Comparison of ENCODE assay signal across 23 cellular contexts in genomic region chr1:207284209-207284892, GRCh38. TPM values are rescaled to one million over a fixed set of nuclear protein-coding genes. Genes with fewer than 3 reads are reported as not detected.
DNase-seq lines count a peak whose midpoint lies in the region; ATAC-seq, FAIRE-seq and TF ChIP-seq lines count a peak whose summit lies in the region.
"Had no signal": no experiment of that assay in that cellular context is flagged by ENCODE, and none has a peak within 500 bp of the region (broad histone marks: within the 10 kb centered on the region; RNA-seq: fewer than 3 reads in every experiment).

No MANE protein-coding gene starts in this region.

- no peak overlapping the region for H3K4me3 ChIP-seq in heart left ventricle
- H3K4me3 ChIP-seq in right atrium auricular region, result no peak overlapping the region
- H3K4me3 ChIP-seq in astrocyte (ENCODE audit: insufficient read depth, low read depth, low read length), result no peak overlapping the region
- H3K4me3 ChIP-seq in lower leg skin (ENCODE audit: low read depth, poor library complexity, severe bottlenecking), result no peak overlapping the region
- H3K4me3 ChIP-seq: A549, body of pancreas, neural progenitor cell had no signal

- H3K4me1 ChIP-seq in heart left ventricle, result peaks cover 0 to 43% (median 18%) of the 10 kb centered on the region in 12 donors
- H3K4me1 ChIP-seq in right atrium auricular region, result peaks cover 0 to 8% of the 10 kb centered on the region in 2 donors
- peaks cover 15% of the 10 kb centered on the region for H3K4me1 ChIP-seq in astrocyte (ENCODE audit: insufficient read depth, low read length)
- H3K4me1 ChIP-seq: A549, neural progenitor cell had no signal

- no peaks in the 10 kb centered on the region for H3K79me2 ChIP-seq in astrocyte (ENCODE audit: insufficient read depth, low read length)

- H3K27me3 ChIP-seq in heart left ventricle (no peaks in the 10 kb centered on the region), right atrium auricular region (no peaks in the 10 kb centered on the region), astrocyte (ENCODE audit: insufficient read depth, low read length) (no peaks in the 10 kb centered on the region)
- H3K27me3 ChIP-seq: body of pancreas, neural progenitor cell had no signal

- no peaks in the 10 kb centered on the region for H4K20me1 ChIP-seq in astrocyte (ENCODE audit: insufficient read depth, low read length)

- peaks cover 55% of the 10 kb centered on the region for H3K4me1 Mint-ChIP-seq in astrocyte (ENCODE audit: low read depth, unreplicated experiment)

- no peak overlapping the region for H2AFZ ChIP-seq in astrocyte (ENCODE audit: low read depth, low read length)
- H2AFZ ChIP-seq: neural progenitor cell had no signal

- no peak overlapping the region for H3K9ac ChIP-seq in astrocyte (ENCODE audit: low read length)
- H3K9ac ChIP-seq: neural progenitor cell had no signal

- peak overlapping the region in 6 of 12 donors; percentile 16 to 51 (median 38) for H3K27ac ChIP-seq in heart left ventricle
- H3K27ac ChIP-seq in right atrium auricular region, result no peak overlapping the region
- no peak overlapping the region for H3K27ac ChIP-seq in astrocyte (ENCODE audit: low read depth, low read length)
- H3K27ac ChIP-seq: A549, body of pancreas, neural progenitor cell had no signal

- H3K36me3 Mint-ChIP-seq in astrocyte (ENCODE audit: low read depth, unreplicated experiment), result no peaks in the 10 kb centered on the region
- H3K36me3 Mint-ChIP-seq: neural progenitor cell; stimulated activated memory B cell treated with anti-CD40 and anti-IgM and Interleukin-4, amounts not matched to agents 10 μg/mL and 1 μg/mL and 100 μg/mL, for 72 hours had no signal

- intact Hi-C loops in heart left ventricle (cut with DNase I) (no loop called here), left colon (cut with DNase I, micrococcal nuclease) (no loop called here), lower leg skin (cut with DNase I; ENCODE audit: low total_unique reads) (no loop called here)

- FAIRE-seq in astrocyte (lab: Jason Lieb, UNC), result no peak
- FAIRE-seq: A549, HTR-8/SVneo had no signal

- no peaks in the 10 kb centered on the region for H3K36me3 ChIP-seq in heart left ventricle
- H3K36me3 ChIP-seq in right atrium auricular region, result no peaks in the 10 kb centered on the region
- H3K36me3 ChIP-seq in astrocyte (ENCODE audit: insufficient read depth, low read length), result no peaks in the 10 kb centered on the region
- H3K36me3 ChIP-seq: neural progenitor cell had no signal

- no peaks in the 10 kb centered on the region for H3K9me3 Mint-ChIP-seq in astrocyte (ENCODE audit: unreplicated experiment)
- H3K9me3 Mint-ChIP-seq: activated T-cell treated with anti-CD3 and anti-CD28 coated beads, Interleukin-2, amount 50 U/mL, for 4 hours; dendritic cell treated with granulocyte-macrophage colony-stimulating factor and Interleukin-4, amounts not matched to agents 40 ng/mL and 50 ng/mL, for 4 days; neural progenitor cell; stimulated activated memory B cell treated with anti-CD40 and anti-IgM and Interleukin-4, amounts not matched to agents 10 μg/mL and 1 μg/mL and 100 μg/mL, for 72 hours had no signal

- TF ChIP-seq POLR2A in heart left ventricle (IDR thresholded peaks at IDR 0.05), result no peak
- no peak for TF ChIP-seq POLR2A in lower leg skin (IDR thresholded peaks at IDR 0.05)

- H3K9me3 ChIP-seq in heart left ventricle (no peaks in the 10 kb centered on the region), right atrium auricular region (no peaks in the 10 kb centered on the region), astrocyte (ENCODE audit: insufficient read depth, low read depth, low read length) (no peaks in the 10 kb centered on the region)
- H3K9me3 ChIP-seq: A549, body of pancreas had no signal

- DNase-seq in heart left ventricle (no peak), right atrium auricular region (ENCODE audit: low spot score) (no peak), astrocyte (ENCODE audit: low read depth) (no peak), left colon (no peak), NCI-H1694 (lab: John Stamatoyannopoulos, UW) (no peak), lower leg skin (ENCODE audit: low spot score in 2 of 2) (no peak)
- no peak for DNase-seq in stimulated activated naive CD8-positive, alpha-beta T cell treated with anti-CD3 and anti-CD28 coated beads, Interleukin-15, Interleukin-2, amounts not matched to agents 100 U/mL and 50 U/mL, for 24 hours
- DNase-seq: activated CD4-positive, alpha-beta T cell treated with anti-CD3 and anti-CD28 coated beads, Interleukin-2, amount 50 U/mL, for 48 hours; activated naive CD4-positive, alpha-beta T cell treated with anti-CD3 and anti-CD28 coated beads, Interleukin-2, amount 50 U/mL, for 16 hours; activated T-cell treated with anti-CD3 and anti-CD28 coated beads, Interleukin-2, amount 50 U/mL, for 4 hours; body of pancreas; DMS53; mesenchymal stem cell; NCI-H1417 treated with DMSO at 0.1 percent for 48 hours; NK-92 treated with Interleukin-12 subunit alpha and Interleukin-12 subunit beta, amount 100 ng/mL, for 24 hours; stimulated activated CD4-positive, alpha-beta T cell treated with anti-CD3 and anti-CD28 coated beads, Interleukin-15, amount 100 ng/mL, for 24 hours had no signal

- no peak overlapping the region for H3K4me2 ChIP-seq in astrocyte (ENCODE audit: low read length)
- H3K4me2 ChIP-seq: A549, neural progenitor cell had no signal

- H3K4me3 Mint-ChIP-seq in astrocyte (ENCODE audit: unreplicated experiment), result no peak overlapping the region
- H3K4me3 Mint-ChIP-seq: activated T-cell treated with anti-CD3 and anti-CD28 coated beads, Interleukin-2, amount 50 U/mL, for 4 hours; dendritic cell treated with granulocyte-macrophage colony-stimulating factor and Interleukin-4, amounts not matched to agents 40 ng/mL and 50 ng/mL, for 4 days; neural progenitor cell; stimulated activated memory B cell treated with anti-CD40 and anti-IgM and Interleukin-4, amounts not matched to agents 10 μg/mL and 1 μg/mL and 100 μg/mL, for 72 hours; type B pancreatic cell had no signal

- H3K27me3 Mint-ChIP-seq in astrocyte (ENCODE audit: low read depth, unreplicated experiment), result no peaks in the 10 kb centered on the region
- H3K27me3 Mint-ChIP-seq: dendritic cell treated with granulocyte-macrophage colony-stimulating factor and Interleukin-4, amounts not matched to agents 40 ng/mL and 50 ng/mL, for 4 days; stimulated activated memory B cell treated with anti-CD40 and anti-IgM and Interleukin-4, amounts not matched to agents 10 μg/mL and 1 μg/mL and 100 μg/mL, for 72 hours; type B pancreatic cell had no signal

- WGBS in heart left ventricle, 4 donors, result 45 to 62% (median 58%) methylated on average over 5 of the region's 5 CpGs
- WGBS in lower leg skin, 2 donors, result 47 to 52% methylated on average over 5 of the region's 5 CpGs

- ATAC-seq in heart left ventricle, result peak in 3 of 4 donors; percentile 61 to 76 (median 76)
- peak; percentile 65 for ATAC-seq in left colon
- ATAC-seq in stimulated activated naive CD8-positive, alpha-beta T cell treated with anti-CD3 and anti-CD28 coated beads, Interleukin-15, Interleukin-2, amounts not matched to agents 100 U/mL and 50 U/mL, for 24 hours, result peak; percentile 46
- ATAC-seq in HG03175 (IDR thresholded peaks at IDR 0.05; ENCODE audit: unreplicated experiment), result no peak
- ATAC-seq: A549; body of pancreas; stimulated activated memory B cell treated with anti-CD40 and anti-IgM and Interleukin-4, amounts not matched to agents 10 μg/mL and 1 μg/mL and 100 μg/mL, for 72 hours had no signal

- no peak for TF ChIP-seq CTCF in heart left ventricle (IDR thresholded peaks at IDR 0.05)
- TF ChIP-seq CTCF in right atrium auricular region (IDR thresholded peaks at IDR 0.05), result no peak
- TF ChIP-seq CTCF in astrocyte (IDR thresholded peaks at IDR 0.05; ENCODE audit: insufficient read depth, low read depth, low read length), result no peak
- no peak for TF ChIP-seq CTCF in lower leg skin (IDR thresholded peaks at IDR 0.05)

- peak overlapping the region; percentile 30 for H3K27ac Mint-ChIP-seq in astrocyte (ENCODE audit: unreplicated experiment)
- H3K27ac Mint-ChIP-seq: dendritic cell treated with granulocyte-macrophage colony-stimulating factor and Interleukin-4, amounts not matched to agents 40 ng/mL and 50 ng/mL, for 4 days; neural progenitor cell; stimulated activated memory B cell treated with anti-CD40 and anti-IgM and Interleukin-4, amounts not matched to agents 10 μg/mL and 1 μg/mL and 100 μg/mL, for 72 hours had no signal

RNA-seq across cellular contexts. Expression of gene CD55, which starts 37.1 kb away (rescaled TPM):
- total RNA-seq in heart left ventricle (100 to 1,000 TPM in 4 of 9 donors, 10 to 100 TPM in 5; 68.8 to 149 (median 91.2) TPM), right atrium auricular region (100 to 1,000 TPM; 109 to 117 TPM), astrocyte (18.7 and 27.3 TPM in 2 replicates), left colon (10 to 100 TPM; 44.0 to 75.4 TPM), lower leg skin (100 to 1,000 TPM; 153 to 260 (median 238) TPM)
- 100 to 1,000 TPM in 1 of 2 donors, 10 to 100 TPM in 1; 28.6 to 130 TPM for polyA plus RNA-seq in heart left ventricle
